10 cellular contexts compared by ENCODE assay signal in genomic region chr15:77276943-77277342, GRCh38.
"Had no signal": no experiment of that assay in that cellular context is flagged by ENCODE, and none has a peak within 500 bp of the region (broad histone marks: within the 10 kb centered on the region; RNA-seq: fewer than 3 reads in every experiment).

No MANE protein-coding gene starts in this region.

- H3K9me3 ChIP-seq: HAP-1 had no signal

- H3K4me3 ChIP-seq: GM23248, HAP-1 had no signal

- FAIRE-seq: HepG2 had no signal

- H3K36me3 ChIP-seq: HAP-1 had no signal

- H3K27me3 Mint-ChIP-seq: IgD-negative memory B cell had no signal

- DNase-seq: GM23248, GOT3, H7, HFFc6, KG1 had no signal

- H3K27ac ChIP-seq: GM23248, HL-60 had no signal

- ATAC-seq: HCT116, HepG2 had no signal

- H2AFZ ChIP-seq: GM23248 had no signal

- H3K9me3 Mint-ChIP-seq: HFFc6, IgD-negative memory B cell had no signal

- H3K9ac ChIP-seq: GM23248 had no signal

- H3K27ac Mint-ChIP-seq: HFFc6 had no signal

- H3K4me3 Mint-ChIP-seq: HFFc6 had no signal
